In genomic region chr10:126929391-126929790, GRCh38 we compare ENCODE assay signal across 22 cellular contexts.
"Had no signal": no experiment of that assay in that cellular context is flagged by ENCODE, and none has a peak within 500 bp of the region (broad histone marks: within the 10 kb centered on the region; RNA-seq: fewer than 3 reads in every experiment).

No MANE protein-coding gene starts in this region.

- FAIRE-seq: HTR-8/SVneo, RCC 7860 had no signal

- H3K4me3 ChIP-seq: SJSA1, SK-N-MC had no signal

- H3K27ac ChIP-seq: HL-60, SK-N-MC had no signal

- H3K27me3 ChIP-seq: SJSA1 had no signal

- DNase-seq: KBM-7, MV-4-11, NCI-H1048, NCI-H1105, NCI-H1417, NCI-H1436 treated with DMSO at 0.1 percent for 48 hours, NCI-H1694, NCI-H187 treated with DMSO at 0.1 percent for 48 hours, NCI-H2029 treated with DMSO at 0.1 percent for 48 hours, NCI-H226, NCI-H446, NCI-H510A, NCI-H524 treated with DMSO at 0.1 percent for 48 hours, NCI-H69, NCI-H774, Right ventricle myocardium superior, SIG-M5 had no signal

- H3K9me3 ChIP-seq: SJSA1 had no signal
